In the genomic region with DNA sequence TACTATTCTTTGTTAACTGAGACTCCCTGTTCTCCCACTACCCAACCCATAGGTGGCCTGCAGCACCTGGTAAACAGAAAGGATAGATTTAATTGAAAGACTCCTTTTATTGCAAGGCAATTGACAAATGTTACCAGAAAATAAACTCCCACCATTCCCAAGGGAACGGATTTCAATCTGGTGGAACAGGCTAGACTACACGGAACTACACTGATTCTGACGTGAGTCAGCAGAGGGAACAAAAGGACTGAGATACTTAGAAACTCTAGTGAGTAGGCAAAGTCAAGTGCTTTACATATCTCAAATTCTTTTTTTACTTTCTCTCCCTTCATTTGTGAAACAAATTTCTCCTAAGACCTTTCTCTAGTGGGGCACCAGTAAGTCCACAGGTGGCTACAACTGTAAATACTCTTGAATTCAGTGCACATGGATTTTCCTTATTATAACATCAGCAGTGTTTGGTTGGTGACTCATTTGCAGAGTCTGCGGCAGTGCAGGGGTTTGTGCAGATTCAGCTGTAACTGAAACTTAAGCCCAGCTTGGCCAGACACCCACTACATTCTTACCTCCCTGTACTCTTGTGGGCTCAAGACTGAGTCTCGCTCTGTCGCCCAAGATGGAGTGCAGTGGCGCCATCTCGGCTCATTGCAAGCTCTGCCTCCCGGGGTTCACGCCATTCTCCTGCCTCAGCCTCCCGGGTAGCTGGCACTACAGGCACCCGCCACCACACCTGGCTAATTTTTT, we compare ENCODE assay signal across 8 cellular contexts. TPM values are rescaled to one million over a fixed set of nuclear protein-coding genes. Genes with fewer than 3 reads are reported as not detected.
DNase-seq lines count a peak whose midpoint lies in the region; ATAC-seq and TF ChIP-seq lines count a peak whose summit lies in the region.

No MANE protein-coding gene starts in this region.

- peak; percentile 95 for ATAC-seq in HG02571 (IDR thresholded peaks at IDR 0.05; ENCODE audit: unreplicated experiment)

- H3K27ac ChIP-seq in mammary epithelial cell (ENCODE audit: insufficient read depth, low read depth, low read length): peak overlapping the region; percentile 94

- H3K79me2 ChIP-seq in mammary epithelial cell (ENCODE audit: insufficient read depth, low read length): no peaks in the 10 kb centered on the region

- no peaks in the 10 kb centered on the region for H3K36me3 ChIP-seq in mammary epithelial cell (ENCODE audit: insufficient read depth, low read length)

- TF ChIP-seq CTCF in mammary epithelial cell (conservative IDR thresholded peaks at IDR 0.05 in 1 of 2, IDR thresholded peaks at IDR 0.05 in 1 of 2; ENCODE audit: extremely low read depth in 1 of 2, insufficient read depth in 1 of 2, low read depth in 1 of 2, low read length in 2 of 2) (peak; percentile 16 to 19), progenitor cell of endocrine pancreas (IDR thresholded peaks at IDR 0.05; ENCODE audit: unreplicated experiment) (peak; percentile 37)

- H3K27me3 Mint-ChIP-seq in progenitor cell of endocrine pancreas: no peaks in the 10 kb centered on the region

- H3K9ac ChIP-seq in mammary epithelial cell (ENCODE audit: insufficient read depth, low read length): peak overlapping the region; percentile 75

- BruUV-seq in mammary epithelial cell (replicated peaks; lab: Mats Ljungman, UMichigan): no TSS peak

- in situ Hi-C loops in mammary epithelial cell (cut with MboI; ENCODE audit: low sequenced_read_pairs in 2 of 2): no loop called here

- no peaks in the 10 kb centered on the region for H3K9me3 ChIP-seq in mammary epithelial cell (replicated peaks; ENCODE audit: insufficient read depth, low read length)

- peaks cover 43% of the 10 kb centered on the region for H3K4me1 ChIP-seq in mammary epithelial cell (ENCODE audit: insufficient read depth, low read length)

- dilution Hi-C loops in mammary epithelial cell (cut with HindIII; ENCODE audit: low sequenced_read_pairs): no loop called here

- DNase-seq in NCI-H2227 (lab: John Stamatoyannopoulos, UW; ENCODE audit: unreplicated experiment) (peak; percentile 0), NCI-H2227 treated with DMSO at 0.1 percent for 48 hours (lab: John Stamatoyannopoulos, UW) (no peak), M059J (ENCODE audit: low read depth) (peak; percentile 93), mammary epithelial cell (peak; percentile 92), progenitor cell of endocrine pancreas (ENCODE audit: low spot score, unreplicated experiment) (no peak), SW 1271 (lab: John Stamatoyannopoulos, UW) (no peak), NCI-H446 treated with DMSO at 0.1 percent for 48 hours (lab: John Stamatoyannopoulos, UW) (no peak)

- peak overlapping the region; percentile 82 for H3K27ac Mint-ChIP-seq in progenitor cell of endocrine pancreas

- H3K9me3 Mint-ChIP-seq in progenitor cell of endocrine pancreas (ENCODE audit: low read depth): peaks cover 16% of the 10 kb centered on the region

- CTCF ChIA-PET in mammary epithelial cell (lab: Charles Lee; ENCODE audit: low non-redundant PET): no interaction called here

- no peaks in the 10 kb centered on the region for H4K20me1 ChIP-seq in mammary epithelial cell (ENCODE audit: insufficient read depth, low read length)

- intact Hi-C loops in mammary epithelial cell (cut with micrococcal nuclease): no loop called here

- H3K4me1 Mint-ChIP-seq in progenitor cell of endocrine pancreas (ENCODE audit: low read depth): peaks cover 33% of the 10 kb centered on the region

- no peak overlapping the region for H3K4me3 Mint-ChIP-seq in progenitor cell of endocrine pancreas (ENCODE audit: low read depth)

- H3K4me3 ChIP-seq in mammary epithelial cell (replicated peaks in 1 of 3; ENCODE audit: insufficient read depth in 1 of 3, low read depth in 2 of 3, low read length in 3 of 3): peak overlapping the region in 2 of 3 experiments; percentile 7 to 29

- H3K27me3 ChIP-seq in mammary epithelial cell (ENCODE audit: insufficient read depth, low read length): no peaks in the 10 kb centered on the region

- H3K4me2 ChIP-seq in mammary epithelial cell (ENCODE audit: insufficient read depth, low read depth, low read length): peak overlapping the region; percentile 87

- peak overlapping the region; percentile 79 for H2AFZ ChIP-seq in mammary epithelial cell (ENCODE audit: low read depth, low read length)

- peaks cover 12% of the 10 kb centered on the region for H3K36me3 Mint-ChIP-seq in progenitor cell of endocrine pancreas (ENCODE audit: insufficient read depth)

- 60% methylated on average over 12 of the region's 12 CpGs for WGBS in mammary epithelial cell (ENCODE audit: low coverage, missing lambda C conversion rate)

RNA-seq across cellular contexts. Expression of a gene that starts 34.3 kb away (rescaled TPM):
- not detected in 2 replicates for total RNA-seq in M059J (2014; rRNA removed; shearing (Covaris generic))
- total RNA-seq in mammary epithelial cell (not detected), progenitor cell of endocrine pancreas (0.44 TPM in 1 of 2 replicates, not detected in the other)
- polyA plus RNA-seq in mammary epithelial cell: not detected
- polyA minus RNA-seq in mammary epithelial cell: not detected

RNA-seq across cellular contexts. Expression of a gene that starts 40.8 kb away (rescaled TPM):
- total RNA-seq in M059J (2014; rRNA removed; shearing (Covaris generic)): 665 and 782 TPM in 2 replicates
- 10 to 100 TPM; 23.0 to 53.8 TPM for total RNA-seq in mammary epithelial cell
- 38.6 TPM for polyA plus RNA-seq in mammary epithelial cell
- polyA minus RNA-seq in mammary epithelial cell: 38.9 TPM
- total RNA-seq in progenitor cell of endocrine pancreas: 84.5 and 86.9 TPM in 2 replicates

Comparison
In these comparisons a context has a peak if more than half of its experiments do, and no peak if none do; other contexts are left out.
1. DNase-seq: peak in NCI-H2227 (single experiment), M059J (single experiment) and mammary epithelial cell (single experiment); none in NCI-H2227 treated with DMSO at 0.1 percent for 48 hours (single experiment), progenitor cell of endocrine pancreas (single experiment), SW 1271 (0 of 2) and NCI-H446 treated with DMSO at 0.1 percent for 48 hours (single experiment).